In the genomic region with DNA sequence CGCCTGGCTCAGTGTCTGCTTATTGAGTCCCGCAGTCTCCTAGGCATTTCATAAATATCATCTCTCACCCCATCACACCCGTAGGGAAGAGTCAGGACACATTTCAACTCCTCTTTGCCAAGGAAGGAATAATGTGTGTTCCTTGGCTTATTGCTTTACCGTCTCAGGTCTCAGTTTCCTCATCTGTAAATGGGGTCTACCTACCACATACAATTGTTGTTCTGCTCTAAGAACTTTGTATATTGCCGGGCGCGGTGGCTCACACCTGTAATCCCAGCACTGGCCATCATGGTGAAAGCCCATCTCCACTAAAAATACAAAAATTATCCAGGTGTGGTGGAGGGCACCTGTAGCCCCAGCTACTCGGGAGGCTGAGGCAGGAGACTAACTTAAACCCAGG, we compare ENCODE assay signal across 1 cellular context.
TF ChIP-seq lines count a peak whose summit lies in the region.

No MANE protein-coding gene starts in this region.

TF ChIP-seq in HepG2, 621 proteins besides CTCF, POLR2A, EP300 and RAD21:
- peak; percentile 76 for TF ChIP-seq ZNF629 (CRISPR knock-in tag; conservative IDR thresholded peaks at IDR 0.05)
- TF ChIP-seq, protein P1, sequence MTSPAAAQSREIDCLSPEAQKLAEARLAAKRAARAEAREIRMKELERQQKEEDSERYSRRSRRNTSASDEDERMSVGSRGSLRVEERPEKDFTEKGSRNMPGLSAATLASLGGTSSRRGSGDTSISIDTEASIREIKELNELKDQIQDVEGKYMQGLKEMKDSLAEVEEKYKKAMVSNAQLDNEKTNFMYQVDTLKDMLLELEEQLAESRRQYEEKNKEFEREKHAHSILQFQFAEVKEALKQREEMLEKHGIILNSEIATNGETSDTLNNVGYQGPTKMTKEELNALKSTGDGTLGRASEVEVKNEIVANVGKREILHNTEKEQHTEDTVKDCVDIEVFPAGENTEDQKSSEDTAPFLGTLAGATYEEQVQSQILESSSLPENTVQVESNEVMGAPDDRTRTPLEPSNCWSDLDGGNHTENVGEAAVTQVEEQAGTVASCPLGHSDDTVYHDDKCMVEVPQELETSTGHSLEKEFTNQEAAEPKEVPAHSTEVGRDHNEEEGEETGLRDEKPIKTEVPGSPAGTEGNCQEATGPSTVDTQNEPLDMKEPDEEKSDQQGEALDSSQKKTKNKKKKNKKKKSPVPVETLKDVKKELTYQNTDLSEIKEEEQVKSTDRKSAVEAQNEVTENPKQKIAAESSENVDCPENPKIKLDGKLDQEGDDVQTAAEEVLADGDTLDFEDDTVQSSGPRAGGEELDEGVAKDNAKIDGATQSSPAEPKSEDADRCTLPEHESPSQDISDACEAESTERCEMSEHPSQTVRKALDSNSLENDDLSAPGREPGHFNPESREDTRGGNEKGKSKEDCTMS (CRISPR knock-in tag; conservative IDR thresholded peaks at IDR 0.05), result no peak
- no peak for TF ChIP-seq RFX1 (IDR thresholded peaks at IDR 0.05)
